In the genomic region with DNA sequence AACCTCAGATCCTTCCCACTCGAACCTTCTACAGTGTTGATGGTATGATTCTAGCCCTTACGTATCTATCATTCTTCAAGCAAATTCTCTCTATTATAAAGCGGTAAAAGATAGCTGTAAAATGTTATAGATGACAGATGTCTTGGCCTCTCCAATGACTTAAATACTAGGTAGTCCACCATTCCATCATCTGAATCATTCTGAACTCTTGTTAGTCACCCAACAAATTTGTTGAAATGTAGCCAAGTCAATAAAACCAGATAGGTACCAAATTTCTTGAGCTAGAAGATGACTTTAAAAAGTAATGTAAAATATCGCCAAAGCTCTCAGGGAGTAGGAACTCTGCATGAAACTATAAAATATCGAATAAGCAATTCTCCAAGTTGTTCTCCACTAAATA, we compare ENCODE assay signal across 3 cellular contexts.
TF ChIP-seq lines count a peak whose summit lies in the region.

No MANE protein-coding gene starts in this region.

TF ChIP-seq in liver, 16 proteins besides CTCF, POLR2A, EP300 and RAD21:
- TF ChIP-seq FOXA2 (IDR thresholded peaks at IDR 0.05), result no peak
- TF ChIP-seq HNF4G (IDR thresholded peaks at IDR 0.05), result no peak
- TF ChIP-seq JUND (IDR thresholded peaks at IDR 0.05), result no peak
- TF ChIP-seq EGR1 (IDR thresholded peaks at IDR 0.05; ENCODE audit: low read depth in 2 of 2), result no peak
- TF ChIP-seq REST (IDR thresholded peaks at IDR 0.05), result no peak
- TF ChIP-seq NR2F2 (IDR thresholded peaks at IDR 0.05), result no peak
- no peak for TF ChIP-seq YY1 (IDR thresholded peaks at IDR 0.05)

TF ChIP-seq in HepG2, 621 proteins besides CTCF, POLR2A, EP300 and RAD21:
- TF ChIP-seq, protein P1, sequence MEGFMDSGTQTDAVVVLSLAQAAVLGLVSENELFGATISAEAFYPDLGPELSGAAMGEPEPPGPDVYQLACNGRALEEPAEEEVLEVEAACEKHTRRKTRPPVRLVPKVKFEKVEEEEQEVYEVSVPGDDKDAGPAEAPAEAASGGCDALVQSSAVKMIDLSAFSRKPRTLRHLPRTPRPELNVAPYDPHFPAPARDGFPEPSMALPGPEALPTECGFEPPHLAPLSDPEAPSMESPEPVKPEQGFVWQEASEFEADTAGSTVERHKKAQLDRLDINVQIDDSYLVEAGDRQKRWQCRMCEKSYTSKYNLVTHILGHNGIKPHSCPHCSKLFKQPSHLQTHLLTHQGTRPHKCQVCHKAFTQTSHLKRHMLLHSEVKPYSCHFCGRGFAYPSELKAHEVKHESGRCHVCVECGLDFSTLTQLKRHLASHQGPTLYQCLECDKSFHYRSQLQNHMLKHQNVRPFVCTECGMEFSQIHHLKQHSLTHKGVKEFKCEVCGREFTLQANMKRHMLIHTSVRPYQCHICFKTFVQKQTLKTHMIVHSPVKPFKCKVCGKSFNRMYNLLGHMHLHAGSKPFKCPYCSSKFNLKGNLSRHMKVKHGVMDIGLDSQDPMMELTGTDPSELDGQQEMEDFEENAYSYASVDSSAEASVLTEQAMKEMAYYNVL (CRISPR knock-in tag; IDR thresholded peaks at IDR 0.05; ENCODE audit: borderline replicate concordance), result no peak

TF ChIP-seq in HEK293T, 16 proteins besides CTCF, POLR2A, EP300 and RAD21:
- TF ChIP-seq NFRKB (IDR thresholded peaks at IDR 0.05) (no peak), PKNOX1 (IDR thresholded peaks at IDR 0.05) (no peak)
